27 cellular contexts compared by ENCODE assay signal in the genomic region with DNA sequence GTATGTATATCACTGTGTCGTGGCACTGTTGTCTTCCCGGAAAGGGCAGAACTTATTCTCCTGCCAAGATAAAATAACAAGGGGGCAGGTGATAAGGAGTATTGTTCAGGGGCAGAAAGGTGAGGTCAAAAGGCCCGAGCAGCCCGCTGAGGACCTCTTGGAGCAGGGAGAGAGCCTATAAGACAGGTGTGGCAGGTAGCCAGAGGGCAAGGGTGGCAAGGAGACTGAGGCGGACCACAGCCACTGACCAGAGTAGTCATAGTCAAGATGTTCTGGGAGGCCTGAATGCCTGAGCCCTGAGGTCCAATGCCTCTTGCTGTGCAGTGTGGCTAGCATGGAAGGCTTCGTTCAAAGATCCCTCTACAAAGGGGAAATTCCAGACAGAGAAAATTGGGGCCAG. TPM values are rescaled to one million over a fixed set of nuclear protein-coding genes. Genes with fewer than 3 reads are reported as not detected.
"Had no signal": no experiment of that assay in that cellular context is flagged by ENCODE, and none has a peak within 500 bp of the region (broad histone marks: within the 10 kb centered on the region; RNA-seq: fewer than 3 reads in every experiment).

No MANE protein-coding gene starts in this region.

- H3K4me1 Mint-ChIP-seq: activated CD4-positive, alpha-beta T cell treated with anti-CD3 and anti-CD28 coated beads for 36 hours; activated CD4-positive, alpha-beta T cell treated with anti-CD3 and anti-CD28 coated beads, Interleukin-2, amount 10 ng/mL, durations not matched to agents 24 days and 14 days; activated naive CD4-positive, alpha-beta T cell treated with anti-CD3 and anti-CD28 coated beads, Interleukin-2, amount 10 ng/mL, durations not matched to agents 7 days and 5 days; activated naive CD8-positive, alpha-beta T cell treated with anti-CD3 and anti-CD28 coated beads, Interleukin-2, amount 10 ng/mL, durations not matched to agents 7 days and 5 days; T-helper 17 cell had no signal

- H3K27ac Mint-ChIP-seq: activated CD4-positive, alpha-beta memory T cell treated with anti-CD3 and anti-CD28 coated beads for 36 hours; activated CD4-positive, alpha-beta T cell treated with anti-CD3 and anti-CD28 coated beads for 36 hours; activated CD4-positive, alpha-beta T cell treated with anti-CD3 and anti-CD28 coated beads, Interleukin-2, amount 10 ng/mL, durations not matched to agents 24 days and 14 days; activated naive CD4-positive, alpha-beta T cell treated with anti-CD3 and anti-CD28 coated beads, Interleukin-2, amount 10 ng/mL, durations not matched to agents 7 days and 5 days; activated naive CD4-positive, alpha-beta T cell treated with anti-CD3 and anti-CD28 coated beads, Interleukin-2, amount 50 U/mL, for 72 hours; activated naive CD8-positive, alpha-beta T cell treated with anti-CD3 and anti-CD28 coated beads, Interleukin-2, amount 10 ng/mL, durations not matched to agents 7 days and 5 days; activated T-cell treated with anti-CD3 and anti-CD28 coated beads, Interleukin-2, amount 50 U/mL, for 24 hours; activated T-cell treated with anti-CD3 and anti-CD28 coated beads, Interleukin-2, amount 50 U/mL, for 72 hours; T-helper 17 cell; T-helper 2 cell treated with Interferon-gamma antibody and Interleukin-4, amounts not matched to agents 5 μg/mL and 100 μg/mL, for 36 hours had no signal

- H3K9me3 Mint-ChIP-seq: activated CD4-positive, alpha-beta memory T cell treated with anti-CD3 and anti-CD28 coated beads for 36 hours; activated CD4-positive, alpha-beta T cell treated with anti-CD3 and anti-CD28 coated beads, Interleukin-2, amount 10 ng/mL, durations not matched to agents 24 days and 14 days; activated naive CD4-positive, alpha-beta T cell treated with anti-CD3 and anti-CD28 coated beads, Interleukin-2, amount 10 ng/mL, durations not matched to agents 7 days and 5 days; activated naive CD8-positive, alpha-beta T cell treated with anti-CD3 and anti-CD28 coated beads, Interleukin-2, amount 10 ng/mL, durations not matched to agents 7 days and 5 days; T-helper 2 cell treated with Interferon-gamma antibody and Interleukin-4, amounts not matched to agents 5 μg/mL and 100 μg/mL, for 36 hours had no signal

- H3K36me3 Mint-ChIP-seq: activated CD4-positive, alpha-beta memory T cell treated with anti-CD3 and anti-CD28 coated beads for 36 hours; activated naive CD4-positive, alpha-beta T cell treated with anti-CD3 and anti-CD28 coated beads, Interleukin-2, amount 10 ng/mL, durations not matched to agents 7 days and 5 days; activated naive CD8-positive, alpha-beta T cell treated with anti-CD3 and anti-CD28 coated beads, Interleukin-2, amount 10 ng/mL, durations not matched to agents 7 days and 5 days had no signal

- DNase-seq: activated CD4-positive, alpha-beta memory T cell treated with anti-CD3 and anti-CD28 coated beads for 36 hours; activated CD4-positive, alpha-beta T cell treated with anti-CD3 and anti-CD28 coated beads for 36 hours; activated CD4-positive, CD25-positive, alpha-beta regulatory T cell; activated CD4-positive, CD25-positive, alpha-beta regulatory T cell treated with anti-CD3 and anti-CD28 coated beads, Interleukin-2, amount 50 U/mL, for 72 hours; activated CD8-positive, alpha-beta memory T cell treated with anti-CD3 and anti-CD28 coated beads, Interleukin-2, amount 50 U/mL, for 48 hours; activated CD8-positive, alpha-beta T cell treated with anti-CD3 and anti-CD28 coated beads, Interleukin-2, amount 10 ng/mL, durations not matched to agents 7 days and 5 days; activated gamma-delta T cell; activated naive CD4-positive, alpha-beta T cell; activated naive CD4-positive, alpha-beta T cell treated with anti-CD3 and anti-CD28 coated beads, Interleukin-2, amount 10 ng/mL, durations not matched to agents 7 days and 5 days; activated naive CD8-positive, alpha-beta T cell treated with anti-CD3 and anti-CD28 coated beads, Interleukin-2, amount 10 ng/mL, durations not matched to agents 7 days and 5 days; activated T-cell treated with anti-CD3 and anti-CD28 coated beads for 4 hours; activated T-cell treated with anti-CD3 and anti-CD28 coated beads, Interleukin-2, amount 50 U/mL, for 24 hours; activated T-cell treated with anti-CD3 and anti-CD28 coated beads, Interleukin-2, amount 50 U/mL, for 72 hours; aorta; body of pancreas; central memory CD4-positive, alpha-beta T cell; cortex of kidney; dermis blood vessel endothelial cell; effector CD8-positive, alpha-beta T cell; foreskin keratinocyte; T-helper 1 cell; T-helper 17 cell; T1000 had no signal

- H3K4me3 Mint-ChIP-seq: activated CD4-positive, alpha-beta memory T cell treated with anti-CD3 and anti-CD28 coated beads for 36 hours; activated CD4-positive, alpha-beta T cell treated with anti-CD3 and anti-CD28 coated beads for 36 hours; activated CD4-positive, alpha-beta T cell treated with anti-CD3 and anti-CD28 coated beads, Interleukin-2, amount 10 ng/mL, durations not matched to agents 24 days and 14 days; activated CD8-positive, alpha-beta T cell treated with anti-CD3 and anti-CD28 coated beads, Interleukin-2, amount 10 ng/mL, durations not matched to agents 7 days and 5 days; activated naive CD4-positive, alpha-beta T cell treated with anti-CD3 and anti-CD28 coated beads, Interleukin-2, amount 10 ng/mL, durations not matched to agents 7 days and 5 days; activated naive CD8-positive, alpha-beta T cell treated with anti-CD3 and anti-CD28 coated beads, Interleukin-2, amount 10 ng/mL, durations not matched to agents 7 days and 5 days; activated T-cell treated with anti-CD3 and anti-CD28 coated beads, Interleukin-2, amount 50 U/mL, for 24 hours; activated T-cell treated with anti-CD3 and anti-CD28 coated beads, Interleukin-2, amount 50 U/mL, for 72 hours; T-helper 17 cell; T-helper 2 cell treated with Interferon-gamma antibody and Interleukin-4, amounts not matched to agents 5 μg/mL and 100 μg/mL, for 36 hours had no signal

- H3K36me3 ChIP-seq: gastroesophageal sphincter had no signal

- H3K9me3 ChIP-seq: body of pancreas had no signal

- H3K27me3 ChIP-seq: body of pancreas, foreskin keratinocyte, gastroesophageal sphincter had no signal

- H3K4me1 ChIP-seq: body of pancreas, foreskin keratinocyte, gastroesophageal sphincter had no signal

- H3K27ac ChIP-seq: body of pancreas, foreskin keratinocyte, gastroesophageal sphincter had no signal

- H3K4me3 ChIP-seq: body of pancreas, gastroesophageal sphincter had no signal

RNA-seq across cellular contexts. Expression of a gene that starts 12.4 kb away (rescaled TPM):
- polyA plus RNA-seq: foreskin keratinocyte had no signal
